15 cellular contexts compared by ENCODE assay signal in genomic region chr11:82405392-82405791, GRCh38.
DNase-seq lines count a peak whose midpoint lies in the region; ATAC-seq and TF ChIP-seq lines count a peak whose summit lies in the region.
"Had no signal": no experiment of that assay in that cellular context is flagged by ENCODE, and none has a peak within 500 bp of the region (broad histone marks: within the 10 kb centered on the region; RNA-seq: fewer than 3 reads in every experiment).

No MANE protein-coding gene starts in this region.

- H3K4me3 Mint-ChIP-seq in nephron: no peak overlapping the region
- H3K4me3 Mint-ChIP-seq: B cell; CD4-positive, alpha-beta T cell; GM23338 had no signal

- H3K4me1 Mint-ChIP-seq in nephron: peaks cover 35% of the 10 kb centered on the region
- H3K4me1 Mint-ChIP-seq: B cell, GM23338 had no signal

- no peaks in the 10 kb centered on the region for H3K9me2 ChIP-seq in hepatocyte (replicated peaks; ENCODE audit: insufficient read depth)

- no peaks in the 10 kb centered on the region for H3K27me3 Mint-ChIP-seq in nephron (ENCODE audit: low read depth)
- H3K27me3 Mint-ChIP-seq: B cell; CD4-positive, alpha-beta T cell had no signal

- H3K79me2 ChIP-seq in hepatocyte (no peaks in the 10 kb centered on the region), smooth muscle cell (ENCODE audit: low read depth) (no peaks in the 10 kb centered on the region)

- H3K9me3 ChIP-seq in WERI-Rb-1 (ENCODE audit: severe bottlenecking) (no peaks in the 10 kb centered on the region), hepatocyte (ENCODE audit: low read depth) (no peaks in the 10 kb centered on the region), smooth muscle cell (replicated peaks; ENCODE audit: low read depth) (no peaks in the 10 kb centered on the region)

- no peak overlapping the region for H3K4me2 ChIP-seq in hepatocyte
- peak overlapping the region; percentile 35 for H3K4me2 ChIP-seq in smooth muscle cell
- H3K4me2 ChIP-seq: GM23338 had no signal

- peaks cover 9% of the 10 kb centered on the region for H3F3A ChIP-seq in smooth muscle cell (ENCODE audit: low read depth)

- no peaks in the 10 kb centered on the region for H3K4me1 ChIP-seq in hepatocyte (ENCODE audit: insufficient read depth)
- H3K4me1 ChIP-seq in smooth muscle cell (ENCODE audit: low read depth): peaks cover 7% of the 10 kb centered on the region

- H3K9me3 Mint-ChIP-seq in nephron: peaks cover 6% of the 10 kb centered on the region

- H3K36me3 Mint-ChIP-seq in nephron (ENCODE audit: low read depth): no peaks in the 10 kb centered on the region

- 41% methylated on average over 5 of the region's 5 CpGs for WGBS in hepatocyte (ENCODE audit: low lambda C conversion rate, missing lambda C conversion rate)
- WGBS in smooth muscle cell (ENCODE audit: low lambda C conversion rate): 29% methylated on average over 5 of the region's 5 CpGs

- H3K27ac ChIP-seq in WERI-Rb-1 (no peak overlapping the region), hepatocyte (no peak overlapping the region), smooth muscle cell (ENCODE audit: low read depth) (no peak overlapping the region), substantia nigra (ENCODE audit: low read depth, low read length, poor library complexity, severe bottlenecking) (no peak overlapping the region)

- H2AFZ ChIP-seq in hepatocyte (no peak overlapping the region), smooth muscle cell (ENCODE audit: low read depth) (no peak overlapping the region)
- H2AFZ ChIP-seq: GM23338 had no signal

- H4K20me1 ChIP-seq in hepatocyte (ENCODE audit: insufficient read depth, poor library complexity, severe bottlenecking) (no peaks in the 10 kb centered on the region), smooth muscle cell (ENCODE audit: low read depth) (no peaks in the 10 kb centered on the region)

- peak overlapping the region in 2 of 3 experiments; percentile 1 to 32 for H3K27ac Mint-ChIP-seq in nephron
- H3K27ac Mint-ChIP-seq: B cell; CD4-positive, alpha-beta T cell; GM23338 had no signal

- H3K4me3 ChIP-seq in WERI-Rb-1 (ENCODE audit: low read depth, low read length) (no peak overlapping the region), hepatocyte (no peak overlapping the region), smooth muscle cell (no peak overlapping the region)
- H3K4me3 ChIP-seq: GM23338 had no signal

- no peak for ATAC-seq in GM18868 (IDR thresholded peaks at IDR 0.05; ENCODE audit: unreplicated experiment)
- ATAC-seq: GM23338 had no signal

- no peak overlapping the region for H3K9ac ChIP-seq in smooth muscle cell (ENCODE audit: low read depth)

- no peaks in the 10 kb centered on the region for H3K27me3 ChIP-seq in WERI-Rb-1 (ENCODE audit: insufficient read depth, low read depth, severe bottlenecking)
- no peaks in the 10 kb centered on the region for H3K27me3 ChIP-seq in hepatocyte
- no peaks in the 10 kb centered on the region for H3K27me3 ChIP-seq in smooth muscle cell (ENCODE audit: low read depth)

- TF ChIP-seq CTCF in WERI-Rb-1 (IDR thresholded peaks at IDR 0.05; ENCODE audit: low read depth, low read length) (no peak), hepatocyte (IDR thresholded peaks at IDR 0.05; ENCODE audit: poor library complexity) (no peak), nephron (IDR thresholded peaks at IDR 0.05; ENCODE audit: unreplicated experiment in 3 of 3) (no peak), smooth muscle cell (IDR thresholded peaks at IDR 0.05; ENCODE audit: borderline replicate concordance, insufficient read depth, poor library complexity, severe bottlenecking) (no peak)

- H3K36me3 ChIP-seq in WERI-Rb-1 (no peaks in the 10 kb centered on the region), hepatocyte (replicated peaks; ENCODE audit: insufficient read depth, low read depth) (no peaks in the 10 kb centered on the region), smooth muscle cell (ENCODE audit: low read depth) (no peaks in the 10 kb centered on the region)

- DNase-seq in WERI-Rb-1 (peak; percentile 52), hepatocyte (ENCODE audit: low spot score) (peak; percentile 18), smooth muscle cell (lab: John Stamatoyannopoulos, UW; ENCODE audit: unreplicated experiment) (no peak), substantia nigra (lab: John Stamatoyannopoulos, UW) (no peak), NCI-H82 (lab: John Stamatoyannopoulos, UW) (no peak)
- DNase-seq in stimulated activated naive CD4-positive, alpha-beta T cell (lab: John Stamatoyannopoulos, UW): no peak
- DNase-seq: C1 segment of cervical spinal cord; Calu3; CD4-positive, alpha-beta T cell; DMS79; H7 had no signal

Comparison
In these comparisons a context has a peak if more than half of its experiments do, and no peak if none do; other contexts are left out.
1. DNase-seq: peak in WERI-Rb-1 (single experiment) and hepatocyte (single experiment); none in smooth muscle cell (single experiment), substantia nigra (0 of 49), stimulated activated naive CD4-positive, alpha-beta T cell (0 of 6) and NCI-H82 (single experiment).